In the genomic region with DNA sequence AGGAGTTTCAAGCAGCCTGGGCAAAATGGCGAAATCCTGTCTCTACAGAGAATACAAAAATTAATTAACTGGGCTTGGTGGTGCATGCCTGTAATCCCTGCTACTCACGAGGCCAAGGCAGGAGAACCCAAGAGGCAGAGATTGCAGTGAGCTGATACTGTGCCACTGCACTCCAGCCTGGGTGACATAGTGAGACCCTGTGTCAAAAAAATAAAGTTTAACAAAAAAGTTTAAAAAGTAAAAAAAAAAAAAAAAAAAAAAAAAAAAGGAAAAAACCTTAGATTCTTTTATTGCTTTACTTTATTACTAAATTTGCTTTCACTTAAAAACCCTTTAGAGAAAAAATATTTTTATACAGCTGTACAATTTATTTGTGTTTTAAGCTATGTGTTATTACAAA, we compare ENCODE assay signal across 26 cellular contexts.
"Had no signal": no experiment of that assay in that cellular context is flagged by ENCODE, and none has a peak within 500 bp of the region (broad histone marks: within the 10 kb centered on the region; RNA-seq: fewer than 3 reads in every experiment).

No MANE protein-coding gene starts in this region.

- FAIRE-seq: endothelial cell of umbilical vein, pancreas, urothelium cell line had no signal

- H3K4me1 ChIP-seq: body of pancreas, pancreas had no signal

- H3K36me3 ChIP-seq: pancreas, right atrium auricular region, tibial artery had no signal

- H3K27ac ChIP-seq: body of pancreas, pancreas, psoas muscle, right atrium auricular region, skin epidermis, tibial artery, VCaP had no signal

- DNase-seq: activated CD4-positive, alpha-beta memory T cell treated with anti-CD3 and anti-CD28 coated beads, Interleukin-2, amount 10 ng/mL, durations not matched to agents 7 days and 5 days; activated effector memory CD4-positive, alpha-beta T cell treated with Interleukin-2 at 50 U/mL for 16 hours; activated naive CD4-positive, alpha-beta T cell treated with anti-CD3 and anti-CD28 coated beads, Interleukin-2, amount 50 U/mL, for 16 hours; activated naive CD8-positive, alpha-beta T cell treated with anti-CD3 and anti-CD28 coated beads, Interleukin-2, amount 50 U/mL, for 24 hours; activated T-cell treated with anti-CD3 and anti-CD28 coated beads, Interleukin-2, amount 50 U/mL, for 72 hours; anterior cingulate cortex; body of pancreas; caudate nucleus; dermis blood vessel endothelial cell; effector CD8-positive, alpha-beta T cell; foreskin melanocyte; hippocampal formation; pancreas; psoas muscle; stimulated activated CD4-positive, alpha-beta T cell treated with anti-CD3 and anti-CD28 coated beads, Interleukin-1b, Interleukin-23, amount 100 ng/mL, for 48 hours; stimulated activated naive CD8-positive, alpha-beta T cell treated with anti-CD3 and anti-CD28 coated beads, Interleukin-15, amount 100 ng/mL, for 72 hours; tibial artery had no signal

- H3K4me3 ChIP-seq: body of pancreas, pancreas, psoas muscle, right atrium auricular region, skin epidermis, tibial artery had no signal

- H3K27me3 ChIP-seq: body of pancreas, neutrophil, pancreas, right atrium auricular region, tibial artery had no signal

- ATAC-seq: activated CD4-positive, CD25-positive, alpha-beta regulatory T cell treated with anti-CD3 and anti-CD28 coated beads, Interleukin-2, amount 50 U/mL, for 24 hours; activated naive CD8-positive, alpha-beta T cell treated with anti-CD3 and anti-CD28 coated beads, Interleukin-2, amount 50 U/mL, for 24 hours; activated T-cell treated with anti-CD3 and anti-CD28 coated beads, Interleukin-2, amount 50 U/mL, for 72 hours; body of pancreas; esophagus mucosa; stimulated activated effector memory CD8-positive, alpha-beta T cell treated with anti-CD3 and anti-CD28 coated beads, Interleukin-12 subunit alpha, Interleukin-12 subunit beta, amount 100 ng/mL, for 72 hours; stimulated activated naive CD8-positive, alpha-beta T cell treated with anti-CD3 and anti-CD28 coated beads, Interleukin-15, amount 100 ng/mL, for 72 hours had no signal

- H3K9me3 ChIP-seq: body of pancreas, neutrophil, pancreas, psoas muscle, right atrium auricular region, tibial artery had no signal
